In the genomic region with DNA sequence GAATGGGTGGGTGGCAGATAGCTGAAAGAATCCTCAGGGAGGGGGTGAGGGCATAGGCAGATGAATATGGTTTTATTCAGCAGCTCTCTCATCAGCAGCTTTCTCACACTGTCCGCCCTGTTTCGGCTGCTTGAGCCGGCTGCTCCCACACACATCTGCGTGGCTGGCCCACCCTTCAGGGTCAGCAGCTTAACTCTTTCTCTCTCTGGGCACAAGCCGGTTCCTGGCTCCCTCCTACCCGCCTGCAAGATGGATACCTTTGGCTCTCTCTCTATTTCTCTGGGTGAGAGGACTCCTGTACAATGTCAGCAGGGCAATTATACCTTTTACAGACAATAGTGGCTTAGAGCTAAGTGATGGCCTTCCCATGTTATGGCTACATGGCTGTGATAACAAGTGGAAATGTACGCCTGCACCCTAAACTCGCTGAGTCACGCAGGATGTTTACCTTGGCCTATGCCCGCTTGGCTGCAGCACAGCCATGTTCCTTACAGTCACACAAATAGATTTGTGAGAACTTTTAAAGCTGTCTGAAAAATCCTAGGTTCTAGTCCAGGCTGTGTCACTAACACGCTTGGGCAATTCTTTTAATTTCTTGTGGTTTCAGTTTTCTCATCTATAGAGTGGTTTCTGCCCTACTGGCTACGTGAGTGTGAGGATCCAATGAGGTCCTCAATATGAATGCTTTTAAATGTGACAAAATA, we compare ENCODE assay signal across 1 cellular context.
TF ChIP-seq lines count a peak whose summit lies in the region.

No MANE protein-coding gene starts in this region.

TF ChIP-seq in K562, 482 proteins besides CTCF, POLR2A, EP300 and RAD21 (continued from another document and continues in another):
- TF ChIP-seq THRA (IDR thresholded peaks at IDR 0.05) (no peak), GABPB1 (CRISPR knock-in tag; IDR thresholded peaks at IDR 0.05) (no peak), MEF2D (tag; conservative IDR thresholded peaks at IDR 0.05; ENCODE audit: low read depth) (peak; percentile 92), SMAD4 (CRISPR knock-in tag; conservative IDR thresholded peaks at IDR 0.05) (peak; percentile 98), KLF13 (tag; IDR thresholded peaks at IDR 0.05; ENCODE audit: borderline replicate concordance, low read depth) (peak; percentile 90; the same call in 1 of the 2 replicates), DIDO1 (tag; IDR thresholded peaks at IDR 0.05; ENCODE audit: low read depth) (peak; percentile 77; the same call in 1 of the 2 replicates), CBFA2T2 (conservative IDR thresholded peaks at IDR 0.05) (no peak), ZNF77 (CRISPR knock-in tag; IDR thresholded peaks at IDR 0.05) (no peak), ZNF76 (CRISPR knock-in tag; IDR thresholded peaks at IDR 0.05; ENCODE audit: borderline replicate concordance) (peak; percentile 82; the same call in 1 of the 2 replicates), FOSL1 (tag; conservative IDR thresholded peaks at IDR 0.05) (peak; percentile 39; the same call in 1 of the 2 replicates), HCFC1 (IDR thresholded peaks at IDR 0.05; ENCODE audit: low read depth, low read length) (no peak), RBM22 (IDR thresholded peaks at IDR 0.05; ENCODE audit: low read depth, low read length, poor library complexity, severe bottlenecking) (no peak), MECOM (CRISPR knock-in tag; IDR thresholded peaks at IDR 0.05) (peak; percentile 68; the same call in 1 of the 2 replicates), GATAD2B (IDR thresholded peaks at IDR 0.05; ENCODE audit: borderline replicate concordance) (no peak), DPF2 (IDR thresholded peaks at IDR 0.05) (peak; percentile 66; the same call in 1 of the 2 replicates), MIER1 (IDR thresholded peaks at IDR 0.05; ENCODE audit: low read depth) (no peak), EGR1 (conservative IDR thresholded peaks at IDR 0.05) (peak; percentile 10; the same call in 1 of the 2 replicates), ZNF263 (CRISPR knock-in tag; IDR thresholded peaks at IDR 0.05; ENCODE audit: borderline replicate concordance) (no peak), E2F3 (CRISPR knock-in tag; IDR thresholded peaks at IDR 0.05) (0 out of 2 replicates have a peak, but pooled peaks have one; percentile 53), C11orf30 (IDR thresholded peaks at IDR 0.05; ENCODE audit: low read depth) (peak; percentile 79), FOXK2 (conservative IDR thresholded peaks at IDR 0.05 in 1 of 2, IDR thresholded peaks at IDR 0.05 in 1 of 2; ENCODE audit: low read depth in 2 of 2) (peak in 1 of 2 experiments; percentile 56; a peak in 1 of 4 replicates), ETV1 (tag; conservative IDR thresholded peaks at IDR 0.05; ENCODE audit: low read depth) (peak; percentile 80)
- TF ChIP-seq, protein P1, sequence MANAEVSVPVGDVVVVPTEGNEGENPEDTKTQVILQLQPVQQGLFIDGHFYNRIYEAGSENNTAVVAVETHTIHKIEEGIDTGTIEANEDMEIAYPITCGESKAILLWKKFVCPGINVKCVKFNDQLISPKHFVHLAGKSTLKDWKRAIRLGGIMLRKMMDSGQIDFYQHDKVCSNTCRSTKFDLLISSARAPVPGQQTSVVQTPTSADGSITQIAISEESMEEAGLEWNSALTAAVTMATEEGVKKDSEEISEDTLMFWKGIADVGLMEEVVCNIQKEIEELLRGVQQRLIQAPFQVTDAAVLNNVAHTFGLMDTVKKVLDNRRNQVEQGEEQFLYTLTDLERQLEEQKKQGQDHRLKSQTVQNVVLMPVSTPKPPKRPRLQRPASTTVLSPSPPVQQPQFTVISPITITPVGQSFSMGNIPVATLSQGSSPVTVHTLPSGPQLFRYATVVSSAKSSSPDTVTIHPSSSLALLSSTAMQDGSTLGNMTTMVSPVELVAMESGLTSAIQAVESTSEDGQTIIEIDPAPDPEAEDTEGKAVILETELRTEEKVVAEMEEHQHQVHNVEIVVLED (CRISPR knock-in tag; IDR thresholded peaks at IDR 0.05): 0 out of 2 replicates have a peak, but pooled peaks have one; percentile 36
- TF ChIP-seq, protein P2, sequence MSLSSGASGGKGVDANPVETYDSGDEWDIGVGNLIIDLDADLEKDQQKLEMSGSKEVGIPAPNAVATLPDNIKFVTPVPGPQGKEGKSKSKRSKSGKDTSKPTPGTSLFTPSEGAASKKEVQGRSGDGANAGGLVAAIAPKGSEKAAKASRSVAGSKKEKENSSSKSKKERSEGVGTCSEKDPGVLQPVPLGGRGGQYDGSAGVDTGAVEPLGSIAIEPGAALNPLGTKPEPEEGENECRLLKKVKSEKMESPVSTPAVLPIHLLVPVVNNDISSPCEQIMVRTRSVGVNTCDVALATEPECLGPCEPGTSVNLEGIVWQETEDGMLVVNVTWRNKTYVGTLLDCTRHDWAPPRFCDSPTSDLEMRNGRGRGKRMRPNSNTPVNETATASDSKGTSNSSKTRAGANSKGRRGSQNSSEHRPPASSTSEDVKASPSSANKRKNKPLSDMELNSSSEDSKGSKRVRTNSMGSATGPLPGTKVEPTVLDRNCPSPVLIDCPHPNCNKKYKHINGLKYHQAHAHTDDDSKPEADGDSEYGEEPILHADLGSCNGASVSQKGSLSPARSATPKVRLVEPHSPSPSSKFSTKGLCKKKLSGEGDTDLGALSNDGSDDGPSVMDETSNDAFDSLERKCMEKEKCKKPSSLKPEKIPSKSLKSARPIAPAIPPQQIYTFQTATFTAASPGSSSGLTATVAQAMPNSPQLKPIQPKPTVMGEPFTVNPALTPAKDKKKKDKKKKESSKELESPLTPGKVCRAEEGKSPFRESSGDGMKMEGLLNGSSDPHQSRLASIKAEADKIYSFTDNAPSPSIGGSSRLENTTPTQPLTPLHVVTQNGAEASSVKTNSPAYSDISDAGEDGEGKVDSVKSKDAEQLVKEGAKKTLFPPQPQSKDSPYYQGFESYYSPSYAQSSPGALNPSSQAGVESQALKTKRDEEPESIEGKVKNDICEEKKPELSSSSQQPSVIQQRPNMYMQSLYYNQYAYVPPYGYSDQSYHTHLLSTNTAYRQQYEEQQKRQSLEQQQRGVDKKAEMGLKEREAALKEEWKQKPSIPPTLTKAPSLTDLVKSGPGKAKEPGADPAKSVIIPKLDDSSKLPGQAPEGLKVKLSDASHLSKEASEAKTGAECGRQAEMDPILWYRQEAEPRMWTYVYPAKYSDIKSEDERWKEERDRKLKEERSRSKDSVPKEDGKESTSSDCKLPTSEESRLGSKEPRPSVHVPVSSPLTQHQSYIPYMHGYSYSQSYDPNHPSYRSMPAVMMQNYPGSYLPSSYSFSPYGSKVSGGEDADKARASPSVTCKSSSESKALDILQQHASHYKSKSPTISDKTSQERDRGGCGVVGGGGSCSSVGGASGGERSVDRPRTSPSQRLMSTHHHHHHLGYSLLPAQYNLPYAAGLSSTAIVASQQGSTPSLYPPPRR (CRISPR knock-in tag; IDR thresholded peaks at IDR 0.05; ENCODE audit: borderline replicate concordance): no peak
- TF ChIP-seq, protein P3, sequence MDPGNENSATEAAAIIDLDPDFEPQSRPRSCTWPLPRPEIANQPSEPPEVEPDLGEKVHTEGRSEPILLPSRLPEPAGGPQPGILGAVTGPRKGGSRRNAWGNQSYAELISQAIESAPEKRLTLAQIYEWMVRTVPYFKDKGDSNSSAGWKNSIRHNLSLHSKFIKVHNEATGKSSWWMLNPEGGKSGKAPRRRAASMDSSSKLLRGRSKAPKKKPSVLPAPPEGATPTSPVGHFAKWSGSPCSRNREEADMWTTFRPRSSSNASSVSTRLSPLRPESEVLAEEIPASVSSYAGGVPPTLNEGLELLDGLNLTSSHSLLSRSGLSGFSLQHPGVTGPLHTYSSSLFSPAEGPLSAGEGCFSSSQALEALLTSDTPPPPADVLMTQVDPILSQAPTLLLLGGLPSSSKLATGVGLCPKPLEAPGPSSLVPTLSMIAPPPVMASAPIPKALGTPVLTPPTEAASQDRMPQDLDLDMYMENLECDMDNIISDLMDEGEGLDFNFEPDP (CRISPR knock-in tag; IDR thresholded peaks at IDR 0.05): no peak
- TF ChIP-seq, protein P4, sequence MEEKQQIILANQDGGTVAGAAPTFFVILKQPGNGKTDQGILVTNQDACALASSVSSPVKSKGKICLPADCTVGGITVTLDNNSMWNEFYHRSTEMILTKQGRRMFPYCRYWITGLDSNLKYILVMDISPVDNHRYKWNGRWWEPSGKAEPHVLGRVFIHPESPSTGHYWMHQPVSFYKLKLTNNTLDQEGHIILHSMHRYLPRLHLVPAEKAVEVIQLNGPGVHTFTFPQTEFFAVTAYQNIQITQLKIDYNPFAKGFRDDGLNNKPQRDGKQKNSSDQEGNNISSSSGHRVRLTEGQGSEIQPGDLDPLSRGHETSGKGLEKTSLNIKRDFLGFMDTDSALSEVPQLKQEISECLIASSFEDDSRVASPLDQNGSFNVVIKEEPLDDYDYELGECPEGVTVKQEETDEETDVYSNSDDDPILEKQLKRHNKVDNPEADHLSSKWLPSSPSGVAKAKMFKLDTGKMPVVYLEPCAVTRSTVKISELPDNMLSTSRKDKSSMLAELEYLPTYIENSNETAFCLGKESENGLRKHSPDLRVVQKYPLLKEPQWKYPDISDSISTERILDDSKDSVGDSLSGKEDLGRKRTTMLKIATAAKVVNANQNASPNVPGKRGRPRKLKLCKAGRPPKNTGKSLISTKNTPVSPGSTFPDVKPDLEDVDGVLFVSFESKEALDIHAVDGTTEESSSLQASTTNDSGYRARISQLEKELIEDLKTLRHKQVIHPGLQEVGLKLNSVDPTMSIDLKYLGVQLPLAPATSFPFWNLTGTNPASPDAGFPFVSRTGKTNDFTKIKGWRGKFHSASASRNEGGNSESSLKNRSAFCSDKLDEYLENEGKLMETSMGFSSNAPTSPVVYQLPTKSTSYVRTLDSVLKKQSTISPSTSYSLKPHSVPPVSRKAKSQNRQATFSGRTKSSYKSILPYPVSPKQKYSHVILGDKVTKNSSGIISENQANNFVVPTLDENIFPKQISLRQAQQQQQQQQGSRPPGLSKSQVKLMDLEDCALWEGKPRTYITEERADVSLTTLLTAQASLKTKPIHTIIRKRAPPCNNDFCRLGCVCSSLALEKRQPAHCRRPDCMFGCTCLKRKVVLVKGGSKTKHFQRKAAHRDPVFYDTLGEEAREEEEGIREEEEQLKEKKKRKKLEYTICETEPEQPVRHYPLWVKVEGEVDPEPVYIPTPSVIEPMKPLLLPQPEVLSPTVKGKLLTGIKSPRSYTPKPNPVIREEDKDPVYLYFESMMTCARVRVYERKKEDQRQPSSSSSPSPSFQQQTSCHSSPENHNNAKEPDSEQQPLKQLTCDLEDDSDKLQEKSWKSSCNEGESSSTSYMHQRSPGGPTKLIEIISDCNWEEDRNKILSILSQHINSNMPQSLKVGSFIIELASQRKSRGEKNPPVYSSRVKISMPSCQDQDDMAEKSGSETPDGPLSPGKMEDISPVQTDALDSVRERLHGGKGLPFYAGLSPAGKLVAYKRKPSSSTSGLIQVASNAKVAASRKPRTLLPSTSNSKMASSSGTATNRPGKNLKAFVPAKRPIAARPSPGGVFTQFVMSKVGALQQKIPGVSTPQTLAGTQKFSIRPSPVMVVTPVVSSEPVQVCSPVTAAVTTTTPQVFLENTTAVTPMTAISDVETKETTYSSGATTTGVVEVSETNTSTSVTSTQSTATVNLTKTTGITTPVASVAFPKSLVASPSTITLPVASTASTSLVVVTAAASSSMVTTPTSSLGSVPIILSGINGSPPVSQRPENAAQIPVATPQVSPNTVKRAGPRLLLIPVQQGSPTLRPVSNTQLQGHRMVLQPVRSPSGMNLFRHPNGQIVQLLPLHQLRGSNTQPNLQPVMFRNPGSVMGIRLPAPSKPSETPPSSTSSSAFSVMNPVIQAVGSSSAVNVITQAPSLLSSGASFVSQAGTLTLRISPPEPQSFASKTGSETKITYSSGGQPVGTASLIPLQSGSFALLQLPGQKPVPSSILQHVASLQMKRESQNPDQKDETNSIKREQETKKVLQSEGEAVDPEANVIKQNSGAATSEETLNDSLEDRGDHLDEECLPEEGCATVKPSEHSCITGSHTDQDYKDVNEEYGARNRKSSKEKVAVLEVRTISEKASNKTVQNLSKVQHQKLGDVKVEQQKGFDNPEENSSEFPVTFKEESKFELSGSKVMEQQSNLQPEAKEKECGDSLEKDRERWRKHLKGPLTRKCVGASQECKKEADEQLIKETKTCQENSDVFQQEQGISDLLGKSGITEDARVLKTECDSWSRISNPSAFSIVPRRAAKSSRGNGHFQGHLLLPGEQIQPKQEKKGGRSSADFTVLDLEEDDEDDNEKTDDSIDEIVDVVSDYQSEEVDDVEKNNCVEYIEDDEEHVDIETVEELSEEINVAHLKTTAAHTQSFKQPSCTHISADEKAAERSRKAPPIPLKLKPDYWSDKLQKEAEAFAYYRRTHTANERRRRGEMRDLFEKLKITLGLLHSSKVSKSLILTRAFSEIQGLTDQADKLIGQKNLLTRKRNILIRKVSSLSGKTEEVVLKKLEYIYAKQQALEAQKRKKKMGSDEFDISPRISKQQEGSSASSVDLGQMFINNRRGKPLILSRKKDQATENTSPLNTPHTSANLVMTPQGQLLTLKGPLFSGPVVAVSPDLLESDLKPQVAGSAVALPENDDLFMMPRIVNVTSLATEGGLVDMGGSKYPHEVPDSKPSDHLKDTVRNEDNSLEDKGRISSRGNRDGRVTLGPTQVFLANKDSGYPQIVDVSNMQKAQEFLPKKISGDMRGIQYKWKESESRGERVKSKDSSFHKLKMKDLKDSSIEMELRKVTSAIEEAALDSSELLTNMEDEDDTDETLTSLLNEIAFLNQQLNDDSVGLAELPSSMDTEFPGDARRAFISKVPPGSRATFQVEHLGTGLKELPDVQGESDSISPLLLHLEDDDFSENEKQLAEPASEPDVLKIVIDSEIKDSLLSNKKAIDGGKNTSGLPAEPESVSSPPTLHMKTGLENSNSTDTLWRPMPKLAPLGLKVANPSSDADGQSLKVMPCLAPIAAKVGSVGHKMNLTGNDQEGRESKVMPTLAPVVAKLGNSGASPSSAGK (IDR thresholded peaks at IDR 0.05): no peak
- TF ChIP-seq, protein P5, sequence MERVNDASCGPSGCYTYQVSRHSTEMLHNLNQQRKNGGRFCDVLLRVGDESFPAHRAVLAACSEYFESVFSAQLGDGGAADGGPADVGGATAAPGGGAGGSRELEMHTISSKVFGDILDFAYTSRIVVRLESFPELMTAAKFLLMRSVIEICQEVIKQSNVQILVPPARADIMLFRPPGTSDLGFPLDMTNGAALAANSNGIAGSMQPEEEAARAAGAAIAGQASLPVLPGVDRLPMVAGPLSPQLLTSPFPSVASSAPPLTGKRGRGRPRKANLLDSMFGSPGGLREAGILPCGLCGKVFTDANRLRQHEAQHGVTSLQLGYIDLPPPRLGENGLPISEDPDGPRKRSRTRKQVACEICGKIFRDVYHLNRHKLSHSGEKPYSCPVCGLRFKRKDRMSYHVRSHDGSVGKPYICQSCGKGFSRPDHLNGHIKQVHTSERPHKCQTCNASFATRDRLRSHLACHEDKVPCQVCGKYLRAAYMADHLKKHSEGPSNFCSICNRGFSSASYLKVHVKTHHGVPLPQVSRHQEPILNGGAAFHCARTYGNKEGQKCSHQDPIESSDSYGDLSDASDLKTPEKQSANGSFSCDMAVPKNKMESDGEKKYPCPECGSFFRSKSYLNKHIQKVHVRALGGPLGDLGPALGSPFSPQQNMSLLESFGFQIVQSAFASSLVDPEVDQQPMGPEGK (CRISPR knock-in tag; IDR thresholded peaks at IDR 0.05; ENCODE audit: borderline replicate concordance): no peak
